15 cellular contexts compared by ENCODE assay signal in genomic region chr13:91368676-91369425, GRCh38. TPM values are rescaled to one million over a fixed set of nuclear protein-coding genes. Genes with fewer than 3 reads are reported as not detected.
A peak's percentile ranks its signal among the peaks of the same experiment; 100 is the strongest.
DNase-seq lines count a peak whose midpoint lies in the region; ATAC-seq and TF ChIP-seq lines count a peak whose summit lies in the region.
"Had no signal": no experiment of that assay in that cellular context is flagged by ENCODE, and none has a peak within 500 bp of the region (broad histone marks: within the 10 kb centered on the region; RNA-seq: fewer than 3 reads in every experiment).

No MANE protein-coding gene starts in this region.

- WGBS in prostate gland: 63% methylated on average over 3 of the region's 3 CpGs

- no peaks in the 10 kb centered on the region for H3K9me3 Mint-ChIP-seq in activated T-helper 17 cell treated with anti-CD3 and anti-CD28 coated beads, Interleukin-2, amount 50 U/mL, for 72 hours

- no peak for TF ChIP-seq CTCF in prostate gland (IDR thresholded peaks at IDR 0.05)

- peak; percentile 83 to 87 for ATAC-seq in activated CD4-positive, CD25-positive, alpha-beta regulatory T cell treated with anti-CD3 and anti-CD28 coated beads, Interleukin-2, amount 50 U/mL, for 24 hours
- ATAC-seq in HG03342 (IDR thresholded peaks at IDR 0.05; ENCODE audit: unreplicated experiment) (peak; percentile 35), HG03097 (IDR thresholded peaks at IDR 0.05; ENCODE audit: low FRiP score, unreplicated experiment) (no peak)
- peak; percentile 91 for ATAC-seq in activated T-helper 17 cell treated with anti-CD3 and anti-CD28 coated beads, Interleukin-2, amount 50 U/mL, for 72 hours (replicated peaks)
- ATAC-seq: mucosa of descending colon had no signal

- H3K27me3 Mint-ChIP-seq in activated T-helper 17 cell treated with anti-CD3 and anti-CD28 coated beads, Interleukin-2, amount 50 U/mL, for 72 hours: no peaks in the 10 kb centered on the region

- peaks cover 30% of the 10 kb centered on the region for H3K4me1 Mint-ChIP-seq in activated T-helper 17 cell treated with anti-CD3 and anti-CD28 coated beads, Interleukin-2, amount 50 U/mL, for 72 hours

- no peak overlapping the region for H3K27ac ChIP-seq in prostate gland
- H3K27ac ChIP-seq: HL-60, Peyer's patch, tibial nerve had no signal

- no peaks in the 10 kb centered on the region for H3K4me1 ChIP-seq in prostate gland (replicated peaks)
- H3K4me1 ChIP-seq: Peyer's patch had no signal

- DNase-seq in activated CD4-positive, CD25-positive, alpha-beta regulatory T cell treated with anti-CD3 and anti-CD28 coated beads, Interleukin-2, amount 50 U/mL, for 72 hours: no peak
- DNase-seq in putamen (ENCODE audit: low spot score) (peak; percentile 16), prostate gland (ENCODE audit: low spot score) (no peak), NCI-H128 (lab: John Stamatoyannopoulos, UW; ENCODE audit: unreplicated experiment) (no peak)
- DNase-seq: 8988T, mucosa of descending colon, Peyer's patch, retina had no signal

- TF ChIP-seq POLR2A in prostate gland (IDR thresholded peaks at IDR 0.05): no peak

- peak overlapping the region; percentile 84 for H3K27ac Mint-ChIP-seq in activated T-helper 17 cell treated with anti-CD3 and anti-CD28 coated beads, Interleukin-2, amount 50 U/mL, for 72 hours

- H3K4me3 Mint-ChIP-seq in activated T-helper 17 cell treated with anti-CD3 and anti-CD28 coated beads, Interleukin-2, amount 50 U/mL, for 72 hours: peak overlapping the region; percentile 77

- no peaks in the 10 kb centered on the region for H3K9me3 ChIP-seq in prostate gland
- H3K9me3 ChIP-seq: mucosa of descending colon, Peyer's patch, tibial nerve had no signal

- no peaks in the 10 kb centered on the region for H3K27me3 ChIP-seq in prostate gland (replicated peaks; ENCODE audit: insufficient read depth)
- H3K27me3 ChIP-seq: Peyer's patch, tibial nerve had no signal

- H3K36me3 ChIP-seq in prostate gland: no peaks in the 10 kb centered on the region
- H3K36me3 ChIP-seq: Peyer's patch, tibial nerve had no signal

- H3K36me3 Mint-ChIP-seq in activated T-helper 17 cell treated with anti-CD3 and anti-CD28 coated beads, Interleukin-2, amount 50 U/mL, for 72 hours (ENCODE audit: low read depth): no peaks in the 10 kb centered on the region

- no peak overlapping the region for H3K4me3 ChIP-seq in prostate gland
- H3K4me3 ChIP-seq: mucosa of descending colon, Peyer's patch, tibial nerve had no signal

- intact Hi-C loops in prostate gland (cut with DNase I): no loop called here

RNA-seq across cellular contexts. Expression of gene MIR17HG, which starts 21.4 kb away (rescaled TPM):
- 10 to 100 TPM; 19.1 to 22.0 TPM for total RNA-seq in activated T-helper 17 cell treated with anti-CD3 and anti-CD28 coated beads, Interleukin-2, amount 50 U/mL, for 72 hours
- 1 to 10 TPM; 1.0 to 2.9 TPM for total RNA-seq in prostate gland

RNA-seq across cellular contexts. Expression of gene GPC5, which starts 29.6 kb away (rescaled TPM):
- under 1 TPM; 0.09 to 0.29 TPM for total RNA-seq in activated T-helper 17 cell treated with anti-CD3 and anti-CD28 coated beads, Interleukin-2, amount 50 U/mL, for 72 hours
- 10 to 100 TPM in 1 of 2 donors, under 1 TPM in 1; 0.23 to 35.0 TPM for total RNA-seq in prostate gland
- total RNA-seq: fibroblast of villous mesenchyme had no signal

Comparison
In these comparisons a context has a peak if more than half of its experiments do, and no peak if none do; other contexts are left out.
1. RNA of gene MIR17HG, which starts 21.4 kb away (total RNA-seq): 19.1 to 22.0 TPM in activated T-helper 17 cell treated with anti-CD3 and anti-CD28 coated beads, Interleukin-2, amount 50 U/mL, for 72 hours; 1.0 to 2.9 TPM in prostate gland; every median in the first group is over 4 times any median in the second.